1 cellular context compared by ENCODE assay signal in the genomic region with DNA sequence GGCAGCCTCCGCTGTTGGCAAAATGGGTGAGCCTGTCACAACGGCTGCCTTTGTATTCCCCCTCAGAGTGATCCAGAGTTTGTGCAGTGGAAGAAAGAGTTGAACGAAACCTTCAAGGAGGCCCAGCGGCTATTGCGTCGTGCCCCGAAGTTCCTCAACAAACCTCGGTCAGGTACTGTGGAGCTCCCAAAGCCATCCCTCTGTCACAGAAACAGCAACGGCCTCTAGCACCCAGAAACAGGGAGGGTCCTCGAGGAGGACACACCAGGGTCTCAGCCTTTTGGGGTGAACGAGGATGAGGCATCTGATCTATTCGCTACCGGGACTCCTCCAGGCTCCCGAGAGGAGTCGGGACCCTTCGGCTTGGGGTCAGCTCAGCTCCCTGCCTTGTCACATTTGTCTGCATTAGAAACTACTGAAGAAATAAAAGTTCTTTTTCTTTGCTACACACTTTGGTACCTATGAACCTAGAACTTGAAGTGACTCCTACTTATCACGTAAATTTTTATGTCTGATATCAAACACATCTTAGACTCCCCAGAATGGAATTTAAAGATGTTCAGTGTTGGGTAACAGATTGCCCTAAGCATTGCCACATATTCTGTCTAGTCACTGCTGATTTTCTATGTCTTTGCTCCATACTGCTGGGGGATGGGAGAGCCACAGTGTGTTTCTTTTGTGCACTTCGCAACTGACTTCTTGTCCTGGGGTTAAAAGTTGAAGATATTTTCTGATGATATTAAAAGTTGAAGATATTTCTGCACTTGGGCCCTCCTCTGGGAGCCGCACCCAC.
TF ChIP-seq lines count a peak whose summit lies in the region.

No MANE protein-coding gene starts in this region.

TF ChIP-seq in K562, 482 proteins besides CTCF, POLR2A, EP300 and RAD21 (continued from another document):
- TF ChIP-seq, protein P1, sequence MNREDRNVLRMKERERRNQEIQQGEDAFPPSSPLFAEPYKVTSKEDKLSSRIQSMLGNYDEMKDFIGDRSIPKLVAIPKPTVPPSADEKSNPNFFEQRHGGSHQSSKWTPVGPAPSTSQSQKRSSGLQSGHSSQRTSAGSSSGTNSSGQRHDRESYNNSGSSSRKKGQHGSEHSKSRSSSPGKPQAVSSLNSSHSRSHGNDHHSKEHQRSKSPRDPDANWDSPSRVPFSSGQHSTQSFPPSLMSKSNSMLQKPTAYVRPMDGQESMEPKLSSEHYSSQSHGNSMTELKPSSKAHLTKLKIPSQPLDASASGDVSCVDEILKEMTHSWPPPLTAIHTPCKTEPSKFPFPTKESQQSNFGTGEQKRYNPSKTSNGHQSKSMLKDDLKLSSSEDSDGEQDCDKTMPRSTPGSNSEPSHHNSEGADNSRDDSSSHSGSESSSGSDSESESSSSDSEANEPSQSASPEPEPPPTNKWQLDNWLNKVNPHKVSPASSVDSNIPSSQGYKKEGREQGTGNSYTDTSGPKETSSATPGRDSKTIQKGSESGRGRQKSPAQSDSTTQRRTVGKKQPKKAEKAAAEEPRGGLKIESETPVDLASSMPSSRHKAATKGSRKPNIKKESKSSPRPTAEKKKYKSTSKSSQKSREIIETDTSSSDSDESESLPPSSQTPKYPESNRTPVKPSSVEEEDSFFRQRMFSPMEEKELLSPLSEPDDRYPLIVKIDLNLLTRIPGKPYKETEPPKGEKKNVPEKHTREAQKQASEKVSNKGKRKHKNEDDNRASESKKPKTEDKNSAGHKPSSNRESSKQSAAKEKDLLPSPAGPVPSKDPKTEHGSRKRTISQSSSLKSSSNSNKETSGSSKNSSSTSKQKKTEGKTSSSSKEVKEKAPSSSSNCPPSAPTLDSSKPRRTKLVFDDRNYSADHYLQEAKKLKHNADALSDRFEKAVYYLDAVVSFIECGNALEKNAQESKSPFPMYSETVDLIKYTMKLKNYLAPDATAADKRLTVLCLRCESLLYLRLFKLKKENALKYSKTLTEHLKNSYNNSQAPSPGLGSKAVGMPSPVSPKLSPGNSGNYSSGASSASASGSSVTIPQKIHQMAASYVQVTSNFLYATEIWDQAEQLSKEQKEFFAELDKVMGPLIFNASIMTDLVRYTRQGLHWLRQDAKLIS (CRISPR knock-in tag; IDR thresholded peaks at IDR 0.05), result no peak
